ENCODE assay signal across 3 cellular contexts in the genomic region with DNA sequence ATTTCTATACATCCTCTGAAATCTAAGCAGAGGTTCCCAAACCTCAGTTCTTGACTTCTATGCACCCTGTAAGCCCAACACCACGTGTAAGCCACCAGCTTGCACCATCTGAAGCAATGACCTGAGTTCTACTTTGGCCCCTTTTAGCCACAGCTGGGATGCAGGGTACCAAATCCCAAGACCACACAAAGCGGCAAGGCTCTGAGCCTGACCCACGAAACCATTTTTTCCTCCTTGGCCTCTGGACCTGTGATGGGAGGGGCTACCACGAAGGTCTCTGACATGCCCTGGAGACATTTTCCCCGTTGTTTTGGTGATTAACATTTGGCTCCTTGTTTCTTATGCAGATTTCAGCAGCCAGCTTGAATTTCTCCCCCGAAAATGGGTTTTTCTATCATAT.
TF ChIP-seq lines count a peak whose summit lies in the region.

No MANE protein-coding gene starts in this region.

TF ChIP-seq in GM23338, 12 proteins besides CTCF, POLR2A, EP300 and RAD21 (continues in another document):
- TF ChIP-seq STAT1 (IDR thresholded peaks at IDR 0.05; ENCODE audit: unreplicated experiment) (no peak), EZH2phosphoT487 (IDR thresholded peaks at IDR 0.05; ENCODE audit: unreplicated experiment) (no peak), CREB1 (CRISPR knock-in tag; IDR thresholded peaks at IDR 0.05; ENCODE audit: low read depth) (no peak), POLR2AphosphoS5 (IDR thresholded peaks at IDR 0.05; ENCODE audit: low read depth) (no peak), ZNF331 (CRISPR knock-in tag; IDR thresholded peaks at IDR 0.05; ENCODE audit: low read depth) (no peak), JUNB (IDR thresholded peaks at IDR 0.05; ENCODE audit: unreplicated experiment) (no peak), NANOG (IDR thresholded peaks at IDR 0.05; ENCODE audit: borderline replicate concordance) (no peak), EZH2 (IDR thresholded peaks at IDR 0.05; ENCODE audit: low read depth, unreplicated experiment) (no peak), ZNF114 (CRISPR knock-in tag; IDR thresholded peaks at IDR 0.05) (no peak)
- TF ChIP-seq, protein P1, sequence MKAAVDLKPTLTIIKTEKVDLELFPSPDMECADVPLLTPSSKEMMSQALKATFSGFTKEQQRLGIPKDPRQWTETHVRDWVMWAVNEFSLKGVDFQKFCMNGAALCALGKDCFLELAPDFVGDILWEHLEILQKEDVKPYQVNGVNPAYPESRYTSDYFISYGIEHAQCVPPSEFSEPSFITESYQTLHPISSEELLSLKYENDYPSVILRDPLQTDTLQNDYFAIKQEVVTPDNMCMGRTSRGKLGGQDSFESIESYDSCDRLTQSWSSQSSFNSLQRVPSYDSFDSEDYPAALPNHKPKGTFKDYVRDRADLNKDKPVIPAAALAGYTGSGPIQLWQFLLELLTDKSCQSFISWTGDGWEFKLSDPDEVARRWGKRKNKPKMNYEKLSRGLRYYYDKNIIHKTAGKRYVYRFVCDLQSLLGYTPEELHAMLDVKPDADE (IDR thresholded peaks at IDR 0.05), result no peak
- TF ChIP-seq, protein P2, sequence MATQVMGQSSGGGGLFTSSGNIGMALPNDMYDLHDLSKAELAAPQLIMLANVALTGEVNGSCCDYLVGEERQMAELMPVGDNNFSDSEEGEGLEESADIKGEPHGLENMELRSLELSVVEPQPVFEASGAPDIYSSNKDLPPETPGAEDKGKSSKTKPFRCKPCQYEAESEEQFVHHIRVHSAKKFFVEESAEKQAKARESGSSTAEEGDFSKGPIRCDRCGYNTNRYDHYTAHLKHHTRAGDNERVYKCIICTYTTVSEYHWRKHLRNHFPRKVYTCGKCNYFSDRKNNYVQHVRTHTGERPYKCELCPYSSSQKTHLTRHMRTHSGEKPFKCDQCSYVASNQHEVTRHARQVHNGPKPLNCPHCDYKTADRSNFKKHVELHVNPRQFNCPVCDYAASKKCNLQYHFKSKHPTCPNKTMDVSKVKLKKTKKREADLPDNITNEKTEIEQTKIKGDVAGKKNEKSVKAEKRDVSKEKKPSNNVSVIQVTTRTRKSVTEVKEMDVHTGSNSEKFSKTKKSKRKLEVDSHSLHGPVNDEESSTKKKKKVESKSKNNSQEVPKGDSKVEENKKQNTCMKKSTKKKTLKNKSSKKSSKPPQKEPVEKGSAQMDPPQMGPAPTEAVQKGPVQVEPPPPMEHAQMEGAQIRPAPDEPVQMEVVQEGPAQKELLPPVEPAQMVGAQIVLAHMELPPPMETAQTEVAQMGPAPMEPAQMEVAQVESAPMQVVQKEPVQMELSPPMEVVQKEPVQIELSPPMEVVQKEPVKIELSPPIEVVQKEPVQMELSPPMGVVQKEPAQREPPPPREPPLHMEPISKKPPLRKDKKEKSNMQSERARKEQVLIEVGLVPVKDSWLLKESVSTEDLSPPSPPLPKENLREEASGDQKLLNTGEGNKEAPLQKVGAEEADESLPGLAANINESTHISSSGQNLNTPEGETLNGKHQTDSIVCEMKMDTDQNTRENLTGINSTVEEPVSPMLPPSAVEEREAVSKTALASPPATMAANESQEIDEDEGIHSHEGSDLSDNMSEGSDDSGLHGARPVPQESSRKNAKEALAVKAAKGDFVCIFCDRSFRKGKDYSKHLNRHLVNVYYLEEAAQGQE (IDR thresholded peaks at IDR 0.05; ENCODE audit: unreplicated experiment), result no peak

TF ChIP-seq in K562, 482 proteins besides CTCF, POLR2A, EP300 and RAD21 (continues in another document):
- TF ChIP-seq TRIM28 (IDR thresholded peaks at IDR 0.05) (peak; percentile 90), ZNF444 (CRISPR knock-in tag; IDR thresholded peaks at IDR 0.05) (no peak), CBX3 (IDR thresholded peaks at IDR 0.05; ENCODE audit: borderline replicate concordance in 1 of 2, low read length in 2 of 2) (peak in 1 of 2 experiments; percentile 97; a peak in 2 of 3 replicates), ZFP36 (IDR thresholded peaks at IDR 0.05; ENCODE audit: low read depth, low read length, partially characterized antibody) (peak; percentile 94), XRCC3 (IDR thresholded peaks at IDR 0.05) (0 out of 2 replicates have a peak, but pooled peaks have one; percentile 20), HLTF (IDR thresholded peaks at IDR 0.05) (peak; percentile 29; the same call in 1 of the 2 replicates)
- TF ChIP-seq, protein P3, sequence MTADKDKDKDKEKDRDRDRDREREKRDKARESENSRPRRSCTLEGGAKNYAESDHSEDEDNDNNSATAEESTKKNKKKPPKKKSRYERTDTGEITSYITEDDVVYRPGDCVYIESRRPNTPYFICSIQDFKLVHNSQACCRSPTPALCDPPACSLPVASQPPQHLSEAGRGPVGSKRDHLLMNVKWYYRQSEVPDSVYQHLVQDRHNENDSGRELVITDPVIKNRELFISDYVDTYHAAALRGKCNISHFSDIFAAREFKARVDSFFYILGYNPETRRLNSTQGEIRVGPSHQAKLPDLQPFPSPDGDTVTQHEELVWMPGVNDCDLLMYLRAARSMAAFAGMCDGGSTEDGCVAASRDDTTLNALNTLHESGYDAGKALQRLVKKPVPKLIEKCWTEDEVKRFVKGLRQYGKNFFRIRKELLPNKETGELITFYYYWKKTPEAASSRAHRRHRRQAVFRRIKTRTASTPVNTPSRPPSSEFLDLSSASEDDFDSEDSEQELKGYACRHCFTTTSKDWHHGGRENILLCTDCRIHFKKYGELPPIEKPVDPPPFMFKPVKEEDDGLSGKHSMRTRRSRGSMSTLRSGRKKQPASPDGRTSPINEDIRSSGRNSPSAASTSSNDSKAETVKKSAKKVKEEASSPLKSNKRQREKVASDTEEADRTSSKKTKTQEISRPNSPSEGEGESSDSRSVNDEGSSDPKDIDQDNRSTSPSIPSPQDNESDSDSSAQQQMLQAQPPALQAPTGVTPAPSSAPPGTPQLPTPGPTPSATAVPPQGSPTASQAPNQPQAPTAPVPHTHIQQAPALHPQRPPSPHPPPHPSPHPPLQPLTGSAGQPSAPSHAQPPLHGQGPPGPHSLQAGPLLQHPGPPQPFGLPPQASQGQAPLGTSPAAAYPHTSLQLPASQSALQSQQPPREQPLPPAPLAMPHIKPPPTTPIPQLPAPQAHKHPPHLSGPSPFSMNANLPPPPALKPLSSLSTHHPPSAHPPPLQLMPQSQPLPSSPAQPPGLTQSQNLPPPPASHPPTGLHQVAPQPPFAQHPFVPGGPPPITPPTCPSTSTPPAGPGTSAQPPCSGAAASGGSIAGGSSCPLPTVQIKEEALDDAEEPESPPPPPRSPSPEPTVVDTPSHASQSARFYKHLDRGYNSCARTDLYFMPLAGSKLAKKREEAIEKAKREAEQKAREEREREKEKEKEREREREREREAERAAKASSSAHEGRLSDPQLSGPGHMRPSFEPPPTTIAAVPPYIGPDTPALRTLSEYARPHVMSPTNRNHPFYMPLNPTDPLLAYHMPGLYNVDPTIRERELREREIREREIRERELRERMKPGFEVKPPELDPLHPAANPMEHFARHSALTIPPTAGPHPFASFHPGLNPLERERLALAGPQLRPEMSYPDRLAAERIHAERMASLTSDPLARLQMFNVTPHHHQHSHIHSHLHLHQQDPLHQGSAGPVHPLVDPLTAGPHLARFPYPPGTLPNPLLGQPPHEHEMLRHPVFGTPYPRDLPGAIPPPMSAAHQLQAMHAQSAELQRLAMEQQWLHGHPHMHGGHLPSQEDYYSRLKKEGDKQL (CRISPR knock-in tag; IDR thresholded peaks at IDR 0.05; ENCODE audit: borderline replicate concordance), result no peak
- TF ChIP-seq, protein P4, sequence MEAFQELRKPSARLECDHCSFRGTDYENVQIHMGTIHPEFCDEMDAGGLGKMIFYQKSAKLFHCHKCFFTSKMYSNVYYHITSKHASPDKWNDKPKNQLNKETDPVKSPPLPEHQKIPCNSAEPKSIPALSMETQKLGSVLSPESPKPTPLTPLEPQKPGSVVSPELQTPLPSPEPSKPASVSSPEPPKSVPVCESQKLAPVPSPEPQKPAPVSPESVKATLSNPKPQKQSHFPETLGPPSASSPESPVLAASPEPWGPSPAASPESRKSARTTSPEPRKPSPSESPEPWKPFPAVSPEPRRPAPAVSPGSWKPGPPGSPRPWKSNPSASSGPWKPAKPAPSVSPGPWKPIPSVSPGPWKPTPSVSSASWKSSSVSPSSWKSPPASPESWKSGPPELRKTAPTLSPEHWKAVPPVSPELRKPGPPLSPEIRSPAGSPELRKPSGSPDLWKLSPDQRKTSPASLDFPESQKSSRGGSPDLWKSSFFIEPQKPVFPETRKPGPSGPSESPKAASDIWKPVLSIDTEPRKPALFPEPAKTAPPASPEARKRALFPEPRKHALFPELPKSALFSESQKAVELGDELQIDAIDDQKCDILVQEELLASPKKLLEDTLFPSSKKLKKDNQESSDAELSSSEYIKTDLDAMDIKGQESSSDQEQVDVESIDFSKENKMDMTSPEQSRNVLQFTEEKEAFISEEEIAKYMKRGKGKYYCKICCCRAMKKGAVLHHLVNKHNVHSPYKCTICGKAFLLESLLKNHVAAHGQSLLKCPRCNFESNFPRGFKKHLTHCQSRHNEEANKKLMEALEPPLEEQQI (IDR thresholded peaks at IDR 0.05), result 0 out of 2 replicates have a peak, but pooled peaks have one; percentile 33

TF ChIP-seq in WTC11, 78 proteins besides CTCF, POLR2A, EP300 and RAD21:
- TF ChIP-seq FOXJ3 (CRISPR knock-in tag; IDR thresholded peaks at IDR 0.05; ENCODE audit: borderline replicate concordance), result no peak
